Comparison of ENCODE assay signal across 1 cellular context in genomic region chr12:124542021-124542941, GRCh38.
TF ChIP-seq lines count a peak whose summit lies in the region.

No MANE protein-coding gene starts in this region.

TF ChIP-seq in HCT116, 20 proteins besides CTCF, POLR2A, EP300 and RAD21 (continued from another document):
- no peak for TF ChIP-seq SIN3A (IDR thresholded peaks at IDR 0.05; ENCODE audit: low read depth)
